Comparison of ENCODE assay signal across 16 cellular contexts in genomic region chr1:3161130-3161840, GRCh38.
DNase-seq lines count a peak whose midpoint lies in the region; ATAC-seq and TF ChIP-seq lines count a peak whose summit lies in the region.
"Had no signal": no experiment of that assay in that cellular context is flagged by ENCODE, and none has a peak within 500 bp of the region (broad histone marks: within the 10 kb centered on the region; RNA-seq: fewer than 3 reads in every experiment).

No MANE protein-coding gene starts in this region.

- ATAC-seq in sciatic nerve: no peak

- H3K27ac Mint-ChIP-seq in activated naive CD4-positive, alpha-beta T cell treated with anti-CD3 and anti-CD28 coated beads for 36 hours: peak overlapping the region; percentile 19

- peak overlapping the region; percentile 17 for H3K4me3 Mint-ChIP-seq in activated naive CD4-positive, alpha-beta T cell treated with anti-CD3 and anti-CD28 coated beads for 36 hours

- peak; percentile 33 for DNase-seq in activated naive CD4-positive, alpha-beta T cell treated with anti-CD3 and anti-CD28 coated beads for 36 hours
- DNase-seq in activated naive CD4-positive, alpha-beta T cell treated with anti-CD3 and anti-CD28 coated beads, Interleukin-2, amount 50 U/mL, for 16 hours: no peak
- no peak for DNase-seq in ascending aorta (ENCODE audit: low spot score in 2 of 2)
- peak; percentile 43 for DNase-seq in superior temporal gyrus (ENCODE audit: extremely low spot score)
- DNase-seq in AG20443 (ENCODE audit: low spot score): no peak
- DNase-seq in sciatic nerve (ENCODE audit: low spot score): no peak
- no peak for DNase-seq in SKM-1 treated with dmso at 0.1 percent for 144 hours (lab: John Stamatoyannopoulos, UW; ENCODE audit: unreplicated experiment)
- DNase-seq: activated CD4-positive, CD25-positive, alpha-beta regulatory T cell treated with anti-CD3 and anti-CD28 coated beads, Interleukin-2, amount 50 U/mL, for 72 hours; KG1; lower lobe of right lung; NCI-H1417; NCI-H446 treated with DMSO at 0.1 percent for 48 hours; PC-9; SW 1271 had no signal

- H3K36me3 Mint-ChIP-seq in activated naive CD4-positive, alpha-beta T cell treated with anti-CD3 and anti-CD28 coated beads for 36 hours (ENCODE audit: low read depth): no peaks in the 10 kb centered on the region

- H3K27me3 ChIP-seq in ascending aorta (no peaks in the 10 kb centered on the region), layer of hippocampus (ENCODE audit: control insufficient read depth, insufficient read depth, low read length) (peaks cover 6% of the 10 kb centered on the region)

- peak overlapping the region; percentile 14 to 28 for H3K4me3 ChIP-seq in ascending aorta
- H3K4me3 ChIP-seq: HAP-1, lower lobe of right lung, PC-9 had no signal

- H3K9me3 Mint-ChIP-seq in activated naive CD4-positive, alpha-beta T cell treated with anti-CD3 and anti-CD28 coated beads for 36 hours: no peaks in the 10 kb centered on the region

- H3K4me1 ChIP-seq in ascending aorta: peaks cover 5 to 38% of the 10 kb centered on the region in 2 donors
- H3K4me1 ChIP-seq: HAP-1, lower lobe of right lung had no signal

- intact Hi-C loops in activated naive CD4-positive, alpha-beta T cell treated with anti-CD3 and anti-CD28 coated beads for 36 hours (cut with micrococcal nuclease): loop anchor here (10.0 kb wide), 1 partner anchor 124 kb away; no protein-coding TSS in a partner anchor
- intact Hi-C loops in ascending aorta (cut with DNase I): loop anchor here (2.0 kb wide), 1 partner anchor 14 kb away; no protein-coding TSS in a partner anchor
- intact Hi-C loops in sciatic nerve (cut with DNase I): no loop called here

- no peak for TF ChIP-seq CTCF in ascending aorta (IDR thresholded peaks at IDR 0.05)

- no peaks in the 10 kb centered on the region for H3K9me3 ChIP-seq in ascending aorta
- H3K9me3 ChIP-seq: HAP-1, lower lobe of right lung had no signal

- CTCF ChIA-PET in activated naive CD4-positive, alpha-beta T cell treated with anti-CD3 and anti-CD28 coated beads for 36 hours (lab: Charles Lee): no interaction called here

- H3K27ac ChIP-seq in ascending aorta (peak overlapping the region; percentile 75 to 79), layer of hippocampus (ENCODE audit: low read depth, low read length) (peak overlapping the region; percentile 88)
- H3K27ac ChIP-seq: lower lobe of right lung, PC-9 had no signal

- no peaks in the 10 kb centered on the region for H3K36me3 ChIP-seq in ascending aorta
- H3K36me3 ChIP-seq: HAP-1, lower lobe of right lung had no signal

- H3K4me1 Mint-ChIP-seq in activated naive CD4-positive, alpha-beta T cell treated with anti-CD3 and anti-CD28 coated beads for 36 hours (ENCODE audit: low read depth): peaks cover 8% of the 10 kb centered on the region

- peaks cover 2% of the 10 kb centered on the region for H3K27me3 Mint-ChIP-seq in activated naive CD4-positive, alpha-beta T cell treated with anti-CD3 and anti-CD28 coated beads for 36 hours (ENCODE audit: low read depth)

Comparison
In these comparisons a context has a peak if more than half of its experiments do, and no peak if none do; other contexts are left out.
1. DNase-seq: peak in activated naive CD4-positive, alpha-beta T cell treated with anti-CD3 and anti-CD28 coated beads for 36 hours (single experiment) and superior temporal gyrus (single experiment); none in activated naive CD4-positive, alpha-beta T cell treated with anti-CD3 and anti-CD28 coated beads, Interleukin-2, amount 50 U/mL, for 16 hours (single experiment), ascending aorta (0 of 2), AG20443 (single experiment), sciatic nerve (single experiment) and SKM-1 treated with dmso at 0.1 percent for 144 hours (single experiment).